Comparison of ENCODE assay signal across 2 cellular contexts in genomic region chr4:2161092-2161703, GRCh38.
DNase-seq lines count a peak whose midpoint lies in the region; TF ChIP-seq lines count a peak whose summit lies in the region.
"Not testable (repeated sequence)": the region's sequence is repeated elsewhere in the genome, so short reads cannot be mapped to it uniquely, and the experiment has no call there.

No MANE protein-coding gene starts in this region.

- H3K4me3 Mint-ChIP-seq in type B pancreatic cell, result not testable (repeated sequence)

- TF ChIP-seq CTCF in type B pancreatic cell (conservative IDR thresholded peaks at IDR 0.05), result not testable (repeated sequence)

- not testable (repeated sequence) for H3K4me1 Mint-ChIP-seq in type B pancreatic cell (ENCODE audit: unreplicated experiment)

- H3K27me3 Mint-ChIP-seq in type B pancreatic cell, result not testable (repeated sequence)

- H3K9me3 Mint-ChIP-seq in type B pancreatic cell, result not testable (repeated sequence)

- DNase-seq in mesenteric fat pad (ENCODE audit: low spot score) (peak; percentile 82), type B pancreatic cell (ENCODE audit: extremely low spot score, unreplicated experiment) (peak; percentile 42)

- not testable (repeated sequence) for H3K36me3 Mint-ChIP-seq in type B pancreatic cell

- not testable (repeated sequence) for H3K27ac Mint-ChIP-seq in type B pancreatic cell
